23 cellular contexts compared by ENCODE assay signal in the genomic region with DNA sequence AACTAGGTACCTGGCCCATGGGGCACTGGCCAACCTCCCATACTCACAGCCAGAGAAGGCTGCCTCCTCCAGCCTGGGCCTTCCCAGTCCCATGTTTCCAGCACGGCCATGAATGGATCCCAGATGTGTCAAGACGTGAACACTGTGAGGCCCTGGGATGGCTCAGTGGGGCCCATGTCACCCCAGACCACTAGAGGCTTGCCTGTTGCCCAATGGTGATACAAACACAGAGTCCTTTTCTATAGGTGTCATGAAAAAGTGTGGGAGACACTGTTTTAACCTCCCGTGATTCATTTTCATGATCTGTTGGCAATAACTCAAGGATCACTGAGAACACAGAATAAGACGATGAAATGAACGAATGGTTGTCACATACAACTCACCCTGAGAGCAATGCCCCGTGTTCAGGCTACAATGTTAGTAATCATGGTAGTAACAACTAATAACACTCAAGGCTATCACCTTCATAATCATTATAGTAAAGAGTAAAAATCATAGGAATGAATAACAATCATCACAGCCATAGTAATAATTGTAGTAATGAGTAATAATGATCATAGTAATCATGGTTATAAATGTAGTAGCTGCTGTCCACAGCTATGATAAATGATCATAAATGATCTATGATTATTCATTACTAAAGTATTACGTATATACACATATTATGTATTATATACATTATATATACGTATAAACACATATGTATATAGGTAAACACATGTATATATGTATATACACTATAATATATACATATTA.
"Had no signal": no experiment of that assay in that cellular context is flagged by ENCODE, and none has a peak within 500 bp of the region (broad histone marks: within the 10 kb centered on the region; RNA-seq: fewer than 3 reads in every experiment).

No MANE protein-coding gene starts in this region.

- H3K4me1 ChIP-seq: adrenal gland, Peyer's patch, SJCRH30 had no signal

- H3K9me3 ChIP-seq: adrenal gland, Peyer's patch, SJCRH30, SK-N-SH had no signal

- H3K4me3 Mint-ChIP-seq: activated CD4-positive, alpha-beta T cell treated with anti-CD3 and anti-CD28 coated beads, Interleukin-2, amount 10 ng/mL, durations not matched to agents 24 days and 14 days; activated naive CD8-positive, alpha-beta T cell treated with anti-CD3 and anti-CD28 coated beads, Interleukin-2, amount 10 ng/mL, durations not matched to agents 7 days and 5 days had no signal

- H3K27me3 Mint-ChIP-seq: activated CD4-positive, alpha-beta T cell treated with anti-CD3 and anti-CD28 coated beads, Interleukin-2, amount 10 ng/mL, durations not matched to agents 24 days and 14 days; IgD-negative memory B cell had no signal

- H3K36me3 ChIP-seq: adrenal gland, Peyer's patch, SJCRH30 had no signal

- DNase-seq: activated CD4-positive, alpha-beta T cell treated with anti-CD3 and anti-CD28 coated beads, Interleukin-2, amount 10 ng/mL, durations not matched to agents 24 days and 14 days; activated CD4-positive, alpha-beta T cell treated with anti-CD3 and anti-CD28 coated beads, Interleukin-2, amount 50 U/mL, for 48 hours; activated CD4-positive, CD25-positive, alpha-beta regulatory T cell; activated naive CD4-positive, alpha-beta T cell treated with anti-CD3 and anti-CD28 coated beads, Interleukin-2, amount 50 U/mL, for 16 hours; activated naive CD8-positive, alpha-beta T cell treated with anti-CD3 and anti-CD28 coated beads, Interleukin-2, amount 10 ng/mL, durations not matched to agents 7 days and 5 days; adrenal gland; anterior cingulate cortex; cerebellar nuclear complex; NCI-H1092; NCI-H1417; NCI-H1930; NCI-H2171; NCI-H226; NCI-H526 treated with DMSO at 0.1 percent for 48 hours; Peyer's patch; Right ventricle myocardium superior; SJCRH30; SK-N-SH; T-helper 1 cell had no signal

- H3K27me3 ChIP-seq: adrenal gland, Peyer's patch, SJCRH30 had no signal

- H3K4me3 ChIP-seq: adrenal gland, Peyer's patch, SJCRH30 had no signal

- H3K27ac ChIP-seq: adrenal gland, KMS-11, Peyer's patch, RWPE1, SJCRH30, VCaP had no signal

- H3K9ac ChIP-seq: KMS-11, SK-N-SH had no signal

- H3K27ac Mint-ChIP-seq: activated CD4-positive, alpha-beta T cell treated with anti-CD3 and anti-CD28 coated beads, Interleukin-2, amount 10 ng/mL, durations not matched to agents 24 days and 14 days; activated naive CD8-positive, alpha-beta T cell treated with anti-CD3 and anti-CD28 coated beads, Interleukin-2, amount 10 ng/mL, durations not matched to agents 7 days and 5 days; IgD-negative memory B cell had no signal
